ENCODE assay signal across 15 cellular contexts in genomic region chr4:41160010-41160789, GRCh38. TPM values are rescaled to one million over a fixed set of nuclear protein-coding genes. Genes with fewer than 3 reads are reported as not detected.
A peak's percentile ranks its signal among the peaks of the same experiment; 100 is the strongest.
DNase-seq lines count a peak whose midpoint lies in the region; TF ChIP-seq lines count a peak whose summit lies in the region.
"Had no signal": no experiment of that assay in that cellular context is flagged by ENCODE, and none has a peak within 500 bp of the region (broad histone marks: within the 10 kb centered on the region; RNA-seq: fewer than 3 reads in every experiment).

No MANE protein-coding gene starts in this region.

- no peaks in the 10 kb centered on the region for H3K36me3 ChIP-seq in CD8-positive, alpha-beta memory T cell (ENCODE audit: insufficient read depth, low read length)
- H3K36me3 ChIP-seq: BLaER1 treated with 17β-estradiol and CSF1 and Interleukin-3, amounts not matched to agents 10 nM and 100 nM; lower lobe of right lung had no signal

- TF ChIP-seq CTCF in chondrocyte (IDR thresholded peaks at IDR 0.05): no peak

- H3K4me3 ChIP-seq in CD8-positive, alpha-beta memory T cell (ENCODE audit: low read length): no peak overlapping the region
- H3K4me3 ChIP-seq: BLaER1 treated with 17β-estradiol and CSF1 and Interleukin-3, amounts not matched to agents 10 nM and 100 nM; GM12878; lower lobe of right lung had no signal

- H3K4me1 ChIP-seq in CD8-positive, alpha-beta memory T cell (ENCODE audit: insufficient read depth, low read length): no peaks in the 10 kb centered on the region

- DNase-seq in AG08395 (ENCODE audit: low spot score) (peak; percentile 57), M059J (ENCODE audit: low read depth) (peak; percentile 98), chondrocyte (ENCODE audit: low spot score) (no peak), lung microvascular endothelial cell (ENCODE audit: low read depth in 2 of 2) (peak; percentile 24 to 100), GM19240 (ENCODE audit: insufficient read length, low spot score) (no peak), DMS114 treated with DMSO at 0.1 percent for 48 hours (lab: John Stamatoyannopoulos, UW; ENCODE audit: unreplicated experiment) (no peak)
- no peak for DNase-seq in CD8-positive, alpha-beta memory T cell
- DNase-seq in stimulated activated CD4-positive, alpha-beta T cell treated with anti-CD3 and anti-CD28 coated beads, Interleukin-2, amount 100 ng/mL, for 48 hours: no peak
- DNase-seq: activated B cell treated with CpG ODN at 0.5 μM for 24 hours; activated gamma-delta T cell treated with Interleukin-2 at 50 U/mL for 16 hours; lower lobe of right lung; MV-4-11; stimulated activated naive CD4-positive, alpha-beta T cell treated with Interleukin-2 at 50 U/mL for 16 hours had no signal

- POLR2A ChIA-PET in CD8-positive, alpha-beta memory T cell (lab: Charles Lee): no interaction called here

- H3K27ac Mint-ChIP-seq in chondrocyte (ENCODE audit: unreplicated experiment): peak overlapping the region; percentile 93
- no peak overlapping the region for H3K27ac Mint-ChIP-seq in CD8-positive, alpha-beta memory T cell
- H3K27ac Mint-ChIP-seq: activated B cell treated with CpG ODN at 0.5 μM for 24 hours had no signal

- no peaks in the 10 kb centered on the region for H3K9me3 Mint-ChIP-seq in chondrocyte (ENCODE audit: low read depth)
- H3K9me3 Mint-ChIP-seq in CD8-positive, alpha-beta memory T cell: peaks cover 0 to 6% (median 4%) of the 10 kb centered on the region in 5 donors
- H3K9me3 Mint-ChIP-seq: activated B cell treated with CpG ODN at 0.5 μM for 24 hours had no signal

- H3K36me3 Mint-ChIP-seq in chondrocyte (ENCODE audit: low read depth): peaks cover 2% of the 10 kb centered on the region
- H3K36me3 Mint-ChIP-seq in CD8-positive, alpha-beta memory T cell: no peaks in the 10 kb centered on the region

- no peaks in the 10 kb centered on the region for H3K9me3 ChIP-seq in CD8-positive, alpha-beta memory T cell (ENCODE audit: low read length)
- H3K9me3 ChIP-seq: lower lobe of right lung had no signal

- no peak overlapping the region for H3K27ac ChIP-seq in CD8-positive, alpha-beta memory T cell (ENCODE audit: low read depth, low read length)
- H3K27ac ChIP-seq: BLaER1 treated with 17β-estradiol and CSF1 and Interleukin-3, amounts not matched to agents 10 nM and 100 nM; lower lobe of right lung had no signal

- H3K4me3 Mint-ChIP-seq in chondrocyte (ENCODE audit: unreplicated experiment): peak overlapping the region; percentile 34
- no peak overlapping the region for H3K4me3 Mint-ChIP-seq in CD8-positive, alpha-beta memory T cell
- H3K4me3 Mint-ChIP-seq: activated B cell treated with CpG ODN at 0.5 μM for 24 hours had no signal

- CTCF ChIA-PET in CD8-positive, alpha-beta memory T cell (lab: Charles Lee): no interaction called here

- H3K27me3 ChIP-seq in CD8-positive, alpha-beta memory T cell (ENCODE audit: insufficient read depth, low read length, poor library complexity, severe bottlenecking): no peaks in the 10 kb centered on the region
- H3K27me3 ChIP-seq: BLaER1 treated with 17β-estradiol and CSF1 and Interleukin-3, amounts not matched to agents 10 nM and 100 nM had no signal

- H3K4me1 Mint-ChIP-seq in chondrocyte (ENCODE audit: low read depth): peaks cover 69% of the 10 kb centered on the region
- H3K4me1 Mint-ChIP-seq in CD8-positive, alpha-beta memory T cell: no peaks in the 10 kb centered on the region
- H3K4me1 Mint-ChIP-seq: activated B cell treated with CpG ODN at 0.5 μM for 24 hours had no signal

- no peaks in the 10 kb centered on the region for H3K27me3 Mint-ChIP-seq in chondrocyte (ENCODE audit: low read depth)
- no peaks in the 10 kb centered on the region for H3K27me3 Mint-ChIP-seq in CD8-positive, alpha-beta memory T cell
- H3K27me3 Mint-ChIP-seq: activated B cell treated with CpG ODN at 0.5 μM for 24 hours had no signal

RNA-seq across cellular contexts. Expression of gene APBB2, which starts 54.1 kb away (rescaled TPM):
- total RNA-seq in M059J (2014; rRNA removed; shearing (Covaris generic)): 44.7 and 81.9 TPM in 2 replicates
- total RNA-seq in chondrocyte: 111 to 192 TPM (median 119 TPM) in 3 replicates
- total RNA-seq in lung microvascular endothelial cell: 18.5 and 24.4 TPM in 2 replicates
- 1 to 10 TPM in 1 of 2 experiments, under 1 TPM in 1; 0.86 to 1.1 TPM for total RNA-seq in CD8-positive, alpha-beta memory T cell
- not detected for polyA plus RNA-seq in CD8-positive, alpha-beta memory T cell

Comparison
In these comparisons a context has a peak if more than half of its experiments do, and no peak if none do; other contexts are left out.
1. DNase-seq: peak in AG08395 (single experiment), M059J (single experiment) and lung microvascular endothelial cell (2 of 2); none in chondrocyte (single experiment), CD8-positive, alpha-beta memory T cell (0 of 5), GM19240 (single experiment), DMS114 treated with DMSO at 0.1 percent for 48 hours (single experiment) and stimulated activated CD4-positive, alpha-beta T cell treated with anti-CD3 and anti-CD28 coated beads, Interleukin-2, amount 100 ng/mL, for 48 hours (0 of 2).